8 cellular contexts compared by ENCODE assay signal in genomic region chr9:136283291-136284235, GRCh38. TPM values are rescaled to one million over a fixed set of nuclear protein-coding genes. Genes with fewer than 3 reads are reported as not detected.
DNase-seq lines count a peak whose midpoint lies in the region; ATAC-seq and TF ChIP-seq lines count a peak whose summit lies in the region.

No MANE protein-coding gene starts in this region.

- H3K9me3 ChIP-seq in tibial nerve: no peaks in the 10 kb centered on the region

- H3K36me3 ChIP-seq in tibial nerve: no peaks in the 10 kb centered on the region

- peak; percentile 82 for DNase-seq in CD1c-positive myeloid dendritic cell (ENCODE audit: extremely low spot score)
- DNase-seq in LoVo (ENCODE audit: low spot score): peak; percentile 71
- peak; percentile 64 for DNase-seq in SK-N-DZ (ENCODE audit: low spot score)
- DNase-seq in activated naive CD4-positive, alpha-beta T cell treated with anti-CD3 and anti-CD28 coated beads, Interleukin-2, amount 50 U/mL, for 16 hours: peak; percentile 73
- peak; percentile 86 for DNase-seq in Right ventricle myocardium superior
- DNase-seq in pons (ENCODE audit: low spot score): peak; percentile 58
- peak; percentile 61 to 72 for DNase-seq in tibial nerve (ENCODE audit: low spot score in 2 of 2)

- peaks cover 0 to 52% of the 10 kb centered on the region in 2 donors for H3K27me3 ChIP-seq in tibial nerve

- intact Hi-C loops in Right ventricle myocardium superior (cut with DNase I): loop anchor here (2.0 to 10.0 kb wide), 3 partner anchors 115 to 681 kb away; partner anchors contain the start of gene UBAC1

- peak; percentile 78 to 91 (median 85) for TF ChIP-seq CTCF in tibial nerve (IDR thresholded peaks at IDR 0.05)

- WGBS in tibial nerve, 2 donors: 20 to 24% methylated on average over 29 to 31 of the region's 32 CpGs

- peak; percentile 62 for ATAC-seq in GM19455 (IDR thresholded peaks at IDR 0.05; ENCODE audit: unreplicated experiment)
- ATAC-seq in Right ventricle myocardium superior (ENCODE audit: poor library complexity): peak; percentile 98

- H3K4me3 ChIP-seq in tibial nerve: peak overlapping the region in 3 of 4 donors; percentile 7 to 28 (median 20)

- H3K4me1 ChIP-seq in tibial nerve: peaks cover 0 to 12% (median 5%) of the 10 kb centered on the region in 4 donors

- H3K27ac ChIP-seq in tibial nerve: peak overlapping the region in 2 of 4 donors; percentile 12 to 56

- no peak for TF ChIP-seq EP300 in tibial nerve (IDR thresholded peaks at IDR 0.05)

- TF ChIP-seq POLR2A in tibial nerve (IDR thresholded peaks at IDR 0.05): no peak

RNA-seq across cellular contexts. Expression of gene CCDC187, which starts 20.3 kb away (rescaled TPM):
- 0.06 TPM in 1 of 2 replicates, not detected in the other for polyA plus RNA-seq in SK-N-DZ (2014; cell fraction: cytosol; rRNA removed)
- 0.09 and 0.35 TPM in 2 replicates for polyA plus RNA-seq in SK-N-DZ (2014; cell fraction: nucleus; rRNA removed)
- total RNA-seq in Right ventricle myocardium superior: not detected
- total RNA-seq in tibial nerve: under 1 TPM in 1 of 4 donors, not detected in 3; 0.20 TPM

RNA-seq across cellular contexts. Expression of gene QSOX2, which starts 38.0 kb away (rescaled TPM):
- polyA plus RNA-seq in SK-N-DZ (2014; cell fraction: cytosol; rRNA removed): 28.3 and 34.3 TPM in 2 replicates
- polyA plus RNA-seq in SK-N-DZ (2014; cell fraction: nucleus; rRNA removed): 67.5 and 68.8 TPM in 2 replicates
- total RNA-seq in Right ventricle myocardium superior (7.7 TPM), tibial nerve (10 to 100 TPM; 10.2 to 16.8 (median 11.8) TPM)

RNA-seq across cellular contexts. Expression of gene GPSM1, which starts 43.8 kb away (rescaled TPM):
- polyA plus RNA-seq in SK-N-DZ (2014; cell fraction: cytosol; rRNA removed): 32.3 and 50.0 TPM in 2 replicates
- polyA plus RNA-seq in SK-N-DZ (2014; cell fraction: nucleus; rRNA removed): 93.4 and 93.5 TPM in 2 replicates
- total RNA-seq in Right ventricle myocardium superior (50.3 TPM), tibial nerve (10 to 100 TPM; 28.8 to 95.1 (median 38.1) TPM)
